14 cellular contexts compared by ENCODE assay signal in the genomic region with DNA sequence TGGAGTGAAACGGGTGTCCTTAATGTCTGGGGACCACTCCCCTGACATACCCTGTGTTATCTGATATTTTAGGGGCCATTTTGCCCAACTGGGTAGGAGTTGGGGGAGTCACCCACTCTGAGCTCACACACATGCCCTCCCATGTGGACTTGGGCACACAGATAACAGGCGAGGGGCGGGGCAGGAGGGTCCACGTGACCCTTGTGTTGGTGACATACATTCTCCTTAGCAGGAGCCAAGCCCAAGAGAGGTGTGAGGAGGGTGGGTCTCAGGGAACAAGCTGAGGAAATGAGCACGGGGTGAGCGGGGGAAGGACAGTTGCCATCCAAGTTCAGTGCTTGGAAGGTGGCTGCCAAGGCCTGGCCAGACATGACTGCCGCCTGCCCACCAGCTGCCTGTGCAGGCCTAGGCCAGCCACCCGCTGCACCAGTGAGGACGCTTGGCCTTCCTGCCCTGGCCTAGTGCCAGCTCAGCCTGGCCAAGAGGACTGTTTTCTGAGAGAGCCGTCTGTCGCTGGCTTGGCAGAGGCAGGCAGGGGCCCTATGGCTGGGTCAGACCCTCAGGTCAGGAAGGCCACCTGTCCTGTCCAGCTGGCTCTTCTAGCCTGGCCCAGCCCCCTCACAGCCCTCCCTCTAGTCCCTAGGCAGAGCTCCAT. TPM values are rescaled to one million over a fixed set of nuclear protein-coding genes. Genes with fewer than 3 reads are reported as not detected.
DNase-seq lines count a peak whose midpoint lies in the region; ATAC-seq and TF ChIP-seq lines count a peak whose summit lies in the region.
"Had no signal": no experiment of that assay in that cellular context is flagged by ENCODE, and none has a peak within 500 bp of the region (broad histone marks: within the 10 kb centered on the region; RNA-seq: fewer than 3 reads in every experiment).

No MANE protein-coding gene starts in this region.

- H3K4me1 ChIP-seq in SK-N-SH (ENCODE audit: control insufficient read depth in 1 of 2, insufficient read depth in 2 of 2, low read depth in 1 of 2, low read length in 1 of 2), result peaks cover 0 to 99% of the 10 kb centered on the region in 2 experiments; a peak in 2 of 4 replicates

- no peak overlapping the region for H2AFZ ChIP-seq in SK-N-SH (ENCODE audit: low read depth)

- H3K9me2 ChIP-seq in SK-N-SH, result no peaks in the 10 kb centered on the region

- DNase-seq in DMS79 (lab: John Stamatoyannopoulos, UW) (peak; percentile 48), SK-N-SH (peak; percentile 90), Right ventricle myocardium inferior (ENCODE audit: missing footprints) (peak; percentile 87), pons (ENCODE audit: low spot score) (peak; percentile 31), HCEC 1CT (no peak)
- DNase-seq in activated CD8-positive, alpha-beta memory T cell treated with anti-CD3 and anti-CD28 coated beads, Interleukin-2, amount 50 U/mL, for 4 hours, result no peak
- DNase-seq in activated naive CD4-positive, alpha-beta T cell treated with anti-CD3 and anti-CD28 coated beads, Interleukin-2, amount 10 ng/mL, durations not matched to agents 7 days and 5 days, result no peak
- DNase-seq: activated T-cell treated with anti-CD3 and anti-CD28 coated beads, Interleukin-2, amount 50 U/mL, for 1 hour; AML-193; endodermal cell; kidney; stimulated activated naive CD4-positive, alpha-beta T cell had no signal

- H3K9me3 Mint-ChIP-seq in activated naive CD4-positive, alpha-beta T cell treated with anti-CD3 and anti-CD28 coated beads, Interleukin-2, amount 10 ng/mL, durations not matched to agents 7 days and 5 days, result no peaks in the 10 kb centered on the region
- H3K9me3 Mint-ChIP-seq: endodermal cell had no signal

- H3K36me3 Mint-ChIP-seq in activated naive CD4-positive, alpha-beta T cell treated with anti-CD3 and anti-CD28 coated beads, Interleukin-2, amount 10 ng/mL, durations not matched to agents 7 days and 5 days, result no peaks in the 10 kb centered on the region

- TF ChIP-seq RAD21 in SK-N-SH (IDR thresholded peaks at IDR 0.05; ENCODE audit: low read length), result peak; percentile 31

- no peak overlapping the region for H3K4me3 Mint-ChIP-seq in activated naive CD4-positive, alpha-beta T cell treated with anti-CD3 and anti-CD28 coated beads, Interleukin-2, amount 10 ng/mL, durations not matched to agents 7 days and 5 days
- H3K4me3 Mint-ChIP-seq: endodermal cell had no signal

- peak in 1 of 2 experiments; percentile 97; a peak in 2 of 4 replicates for TF ChIP-seq EP300 in SK-N-SH (IDR thresholded peaks at IDR 0.05; ENCODE audit: borderline replicate concordance in 1 of 2, low read depth in 1 of 2, low read length in 1 of 2)

- H3K36me3 ChIP-seq in SK-N-SH (replicated peaks in 1 of 2; ENCODE audit: control insufficient read depth in 1 of 2, insufficient read depth in 2 of 2, low read length in 1 of 2), result no peaks in the 10 kb centered on the region

- H3K27me3 Mint-ChIP-seq in activated naive CD4-positive, alpha-beta T cell treated with anti-CD3 and anti-CD28 coated beads, Interleukin-2, amount 10 ng/mL, durations not matched to agents 7 days and 5 days, result peaks cover 9% of the 10 kb centered on the region

- POLR2A ChIA-PET in SK-N-SH (lab: Yijun Ruan, JAX), result interaction anchor here (0.8 to 2.7 kb wide), 16 partner anchors 9 to 994 kb away, joined by 3 to 27 read pairs (median 5); a partner anchor contains a TSS

- H3K4me3 ChIP-seq in SK-N-SH (ENCODE audit: low read depth in 2 of 2, low read length in 1 of 2), result no peak overlapping the region
- H3K4me3 ChIP-seq: SK-N-MC had no signal

- peak; percentile 68 for ATAC-seq in Right ventricle myocardium inferior
- no peak for ATAC-seq in GM19023 (IDR thresholded peaks at IDR 0.05; ENCODE audit: unreplicated experiment)

- CTCF ChIA-PET in SK-N-SH (lab: Yijun Ruan, JAX), result interaction anchor here (0.6 to 11.5 kb wide), 18 partner anchors 10 to 159 kb away, joined by 3 to 128 read pairs (median 6); a partner anchor contains a TSS
- CTCF ChIA-PET in activated naive CD4-positive, alpha-beta T cell treated with anti-CD3 and anti-CD28 coated beads, Interleukin-2, amount 10 ng/mL, durations not matched to agents 7 days and 5 days (lab: Charles Lee), result interaction anchor here (0.8 to 1.7 kb wide), 2 partner anchors 40 to 152 kb away, joined by 3 read pairs; a partner anchor contains a TSS

- no peaks in the 10 kb centered on the region for H3K4me1 Mint-ChIP-seq in activated naive CD4-positive, alpha-beta T cell treated with anti-CD3 and anti-CD28 coated beads, Interleukin-2, amount 10 ng/mL, durations not matched to agents 7 days and 5 days

- intact Hi-C loops in Right ventricle myocardium inferior (cut with DNase I), result no loop called here

- no peak overlapping the region for H3K4me2 ChIP-seq in SK-N-SH

- no peaks in the 10 kb centered on the region for H3K79me2 ChIP-seq in SK-N-SH (ENCODE audit: insufficient read depth)

- WGBS in SK-N-SH (ENCODE audit: low lambda C conversion rate), result 47% methylated on average over 9 of the region's 11 CpGs

- no peaks in the 10 kb centered on the region for H3K9me3 ChIP-seq in SK-N-SH

- H4K20me1 ChIP-seq in SK-N-SH (ENCODE audit: insufficient read depth), result no peaks in the 10 kb centered on the region

- H3K27me3 ChIP-seq in SK-N-SH (ENCODE audit: insufficient read depth), result no peaks in the 10 kb centered on the region

- no peak overlapping the region for H3K27ac Mint-ChIP-seq in activated naive CD4-positive, alpha-beta T cell treated with anti-CD3 and anti-CD28 coated beads, Interleukin-2, amount 10 ng/mL, durations not matched to agents 7 days and 5 days
- H3K27ac Mint-ChIP-seq: endodermal cell had no signal

- TF ChIP-seq CTCF in SK-N-SH (IDR thresholded peaks at IDR 0.05), result no peak

- H3K9ac ChIP-seq in SK-N-SH, result no peak overlapping the region

- H3K27ac ChIP-seq in SK-N-SH (ENCODE audit: low read depth in 2 of 2, low read length in 1 of 2), result peak overlapping the region in 1 of 2 experiments; percentile 100; a peak in 2 of 4 replicates
- H3K27ac ChIP-seq: SK-N-MC had no signal

- no peaks in the 10 kb centered on the region for H3F3A ChIP-seq in SK-N-SH (replicated peaks; ENCODE audit: insufficient read depth)

TF ChIP-seq in SK-N-SH, 30 proteins besides CTCF, POLR2A, EP300 and RAD21 (continues in another document):
- TF ChIP-seq, protein P1, sequence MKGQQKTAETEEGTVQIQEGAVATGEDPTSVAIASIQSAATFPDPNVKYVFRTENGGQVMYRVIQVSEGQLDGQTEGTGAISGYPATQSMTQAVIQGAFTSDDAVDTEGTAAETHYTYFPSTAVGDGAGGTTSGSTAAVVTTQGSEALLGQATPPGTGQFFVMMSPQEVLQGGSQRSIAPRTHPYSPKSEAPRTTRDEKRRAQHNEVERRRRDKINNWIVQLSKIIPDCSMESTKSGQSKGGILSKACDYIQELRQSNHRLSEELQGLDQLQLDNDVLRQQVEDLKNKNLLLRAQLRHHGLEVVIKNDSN (IDR thresholded peaks at IDR 0.05; ENCODE audit: borderline replicate concordance, low read depth), result no peak
- TF ChIP-seq GABPA (IDR thresholded peaks at IDR 0.05; ENCODE audit: low read depth) (no peak), CHD2 (IDR thresholded peaks at IDR 0.05; ENCODE audit: low read length, partially characterized antibody) (peak; percentile 93), SMC3 (IDR thresholded peaks at IDR 0.05; ENCODE audit: low read depth, low read length) (peak; percentile 10; the same call in 1 of the 2 replicates), TCF12 (IDR thresholded peaks at IDR 0.05) (peak; percentile 24; the same call in 1 of the 2 replicates), MEF2A (IDR thresholded peaks at IDR 0.05; ENCODE audit: borderline replicate concordance, low read depth) (no peak), FOXM1 (IDR thresholded peaks at IDR 0.05; ENCODE audit: low read depth) (no peak), FOXJ3 (CRISPR knock-in tag; IDR thresholded peaks at IDR 0.05) (peak; percentile 99), SIN3A (IDR thresholded peaks at IDR 0.05; ENCODE audit: borderline replicate concordance, low read depth, low read length) (no peak), YY1 (IDR thresholded peaks at IDR 0.05; ENCODE audit: low read depth) (no peak), GATA2 (CRISPR knock-in tag; IDR thresholded peaks at IDR 0.05) (peak; percentile 40), POLR2AphosphoS5 (IDR thresholded peaks at IDR 0.05; ENCODE audit: low read depth, low read length) (no peak), MXI1 (IDR thresholded peaks at IDR 0.05; ENCODE audit: low read depth, low read length) (peak; percentile 80), TAF1 (IDR thresholded peaks at IDR 0.05; ENCODE audit: borderline replicate concordance, low read depth, low read length) (no peak)
- TF ChIP-seq, protein P2, sequence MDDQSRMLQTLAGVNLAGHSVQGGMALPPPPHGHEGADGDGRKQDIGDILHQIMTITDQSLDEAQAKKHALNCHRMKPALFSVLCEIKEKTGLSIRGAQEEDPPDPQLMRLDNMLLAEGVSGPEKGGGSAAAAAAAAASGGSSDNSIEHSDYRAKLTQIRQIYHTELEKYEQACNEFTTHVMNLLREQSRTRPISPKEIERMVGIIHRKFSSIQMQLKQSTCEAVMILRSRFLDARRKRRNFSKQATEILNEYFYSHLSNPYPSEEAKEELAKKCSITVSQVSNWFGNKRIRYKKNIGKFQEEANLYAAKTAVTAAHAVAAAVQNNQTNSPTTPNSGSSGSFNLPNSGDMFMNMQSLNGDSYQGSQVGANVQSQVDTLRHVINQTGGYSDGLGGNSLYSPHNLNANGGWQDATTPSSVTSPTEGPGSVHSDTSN (IDR thresholded peaks at IDR 0.05), result no peak

RNA-seq across cellular contexts. Expression of a gene that starts 31.3 kb away (rescaled TPM):
- 47.8 and 49.2 TPM in 2 replicates for polyA plus RNA-seq in SK-N-SH (2012; rRNA removed)
- polyA plus RNA-seq in SK-N-SH (2012; cell fraction: cytosol; rRNA removed), result 20.4 and 34.9 TPM in 2 replicates
- 33.8 and 42.1 TPM in 2 replicates for polyA plus RNA-seq in SK-N-SH (2012; cell fraction: nucleus; rRNA removed)
- total RNA-seq in Right ventricle myocardium inferior, result 26.4 TPM

RNA-seq across cellular contexts. Expression of a gene that starts 40.0 kb away (rescaled TPM):
- 40.7 and 46.5 TPM in 2 replicates for polyA plus RNA-seq in SK-N-SH (2012; rRNA removed)
- 22.5 and 32.0 TPM in 2 replicates for polyA plus RNA-seq in SK-N-SH (2012; cell fraction: cytosol; rRNA removed)
- 59.4 and 69.3 TPM in 2 replicates for polyA plus RNA-seq in SK-N-SH (2012; cell fraction: nucleus; rRNA removed)
- 6.3 TPM for total RNA-seq in Right ventricle myocardium inferior

RNA-seq across cellular contexts. Expression of a gene that starts 40.1 kb away (rescaled TPM):
- polyA plus RNA-seq in SK-N-SH (2012; rRNA removed), result 43.6 and 56.2 TPM in 2 replicates
- 23.0 and 30.4 TPM in 2 replicates for polyA plus RNA-seq in SK-N-SH (2012; cell fraction: cytosol; rRNA removed)
- polyA plus RNA-seq in SK-N-SH (2012; cell fraction: nucleus; rRNA removed), result 124 and 132 TPM in 2 replicates
- total RNA-seq in Right ventricle myocardium inferior, result 16.7 TPM

RNA-seq across cellular contexts. Expression of a gene that starts 45.1 kb away (rescaled TPM):
- 0.83 and 0.95 TPM in 2 replicates for polyA plus RNA-seq in SK-N-SH (2012; rRNA removed)
- 0.33 and 0.73 TPM in 2 replicates for polyA plus RNA-seq in SK-N-SH (2012; cell fraction: cytosol; rRNA removed)
- 4.2 and 8.1 TPM in 2 replicates for polyA plus RNA-seq in SK-N-SH (2012; cell fraction: nucleus; rRNA removed)
- not detected for total RNA-seq in Right ventricle myocardium inferior

RNA-seq across cellular contexts. Expression of a gene that starts 50.0 kb away (rescaled TPM):
- polyA plus RNA-seq in SK-N-SH (2012; rRNA removed), result 28.1 and 32.3 TPM in 2 replicates
- polyA plus RNA-seq in SK-N-SH (2012; cell fraction: cytosol; rRNA removed), result 19.1 and 27.8 TPM in 2 replicates
- polyA plus RNA-seq in SK-N-SH (2012; cell fraction: nucleus; rRNA removed), result 34.1 and 37.0 TPM in 2 replicates
- total RNA-seq in Right ventricle myocardium inferior, result 14.7 TPM

Comparison
In these comparisons a context has a peak if more than half of its experiments do, and no peak if none do; other contexts are left out.
1. DNase-seq: peak in DMS79 (single experiment), SK-N-SH (single experiment), Right ventricle myocardium inferior (single experiment) and pons (single experiment); none in HCEC 1CT (single experiment), activated CD8-positive, alpha-beta memory T cell treated with anti-CD3 and anti-CD28 coated beads, Interleukin-2, amount 50 U/mL, for 4 hours (single experiment) and activated naive CD4-positive, alpha-beta T cell treated with anti-CD3 and anti-CD28 coated beads, Interleukin-2, amount 10 ng/mL, durations not matched to agents 7 days and 5 days (single experiment).